ENCODE assay signal across 8 cellular contexts in genomic region chr20:48723308-48724264, GRCh38.
DNase-seq lines count a peak whose midpoint lies in the region; ATAC-seq and TF ChIP-seq lines count a peak whose summit lies in the region.

No MANE protein-coding gene starts in this region.

- H3K27ac ChIP-seq in adrenal gland: peak overlapping the region in 4 of 5 donors; percentile 22 to 82 (median 62)

- ATAC-seq in stimulated activated naive B cell treated with anti-CD40 and anti-IgM and Interleukin-4, amounts not matched to agents 10 μg/mL and 1 μg/mL and 100 μg/mL, for 72 hours (replicated peaks): no peak
- ATAC-seq in HG02678 (IDR thresholded peaks at IDR 0.05; ENCODE audit: unreplicated experiment) (no peak), GM21786 (IDR thresholded peaks at IDR 0.05; ENCODE audit: unreplicated experiment) (no peak)

- peaks cover 7% of the 10 kb centered on the region for H3K36me3 Mint-ChIP-seq in IgD-negative memory B cell
- peaks cover 40 to 69% of the 10 kb centered on the region in 2 donors for H3K36me3 Mint-ChIP-seq in stimulated activated naive B cell treated with anti-CD40 and anti-IgM and Interleukin-4, amounts not matched to agents 10 μg/mL and 1 μg/mL and 100 μg/mL, for 72 hours

- DNase-seq in adrenal gland: peak in 6 of 7 donors; percentile 23 to 74 (median 52)
- DNase-seq in iris pigment epithelial cell (ENCODE audit: low read depth): peak; percentile 15
- DNase-seq in stimulated activated naive B cell treated with anti-CD40 and anti-IgM and Interleukin-4, amounts not matched to agents 10 μg/mL and 1 μg/mL and 100 μg/mL, for 72 hours: no peak
- DNase-seq in T-helper 1 cell: no peak
- no peak for DNase-seq in stimulated activated CD8-positive, alpha-beta memory T cell treated with anti-CD3 and anti-CD28 coated beads, Interleukin-4, amount 100 ng/mL, for 48 hours

- WGBS in adrenal gland, 4 donors: 58 to 71% (median 66%) methylated on average over 22 to 29 of the region's 29 CpGs

- H3K4me1 ChIP-seq in adrenal gland (replicated peaks in 1 of 2): peaks cover 23 to 43% of the 10 kb centered on the region in 2 donors

- no peak for TF ChIP-seq POLR2A in adrenal gland (IDR thresholded peaks at IDR 0.05)

- H3K9me3 ChIP-seq in adrenal gland (replicated peaks in 1 of 3): no peaks in the 10 kb centered on the region

- no peaks in the 10 kb centered on the region for H3K9me3 Mint-ChIP-seq in IgD-negative memory B cell
- peaks cover 7 to 11% of the 10 kb centered on the region in 2 donors for H3K9me3 Mint-ChIP-seq in stimulated activated naive B cell treated with anti-CD40 and anti-IgM and Interleukin-4, amounts not matched to agents 10 μg/mL and 1 μg/mL and 100 μg/mL, for 72 hours

- H3K27me3 ChIP-seq in adrenal gland: no peaks in the 10 kb centered on the region

- intact Hi-C loops in adrenal gland (cut with DNase I): no loop called here

- peaks cover 57 to 67% (median 60%) of the 10 kb centered on the region in 3 donors for H3K4me1 Mint-ChIP-seq in IgD-negative memory B cell
- peaks cover 57 to 63% of the 10 kb centered on the region in 2 donors for H3K4me1 Mint-ChIP-seq in stimulated activated naive B cell treated with anti-CD40 and anti-IgM and Interleukin-4, amounts not matched to agents 10 μg/mL and 1 μg/mL and 100 μg/mL, for 72 hours

- H3K4me3 ChIP-seq in adrenal gland: no peak overlapping the region

- H3K36me3 ChIP-seq in adrenal gland (replicated peaks in 1 of 2): peaks cover 0 to 4% of the 10 kb centered on the region in 2 donors

- peak overlapping the region; percentile 68 to 96 (median 90) for H3K27ac Mint-ChIP-seq in IgD-negative memory B cell
- peak overlapping the region; percentile 93 for H3K27ac Mint-ChIP-seq in stimulated activated naive B cell treated with anti-CD40 and anti-IgM and Interleukin-4, amounts not matched to agents 10 μg/mL and 1 μg/mL and 100 μg/mL, for 72 hours

- peak overlapping the region in 3 of 4 donors; percentile 49 to 90 (median 60) for H3K4me3 Mint-ChIP-seq in IgD-negative memory B cell
- peak overlapping the region in 1 of 2 donors; percentile 13 for H3K4me3 Mint-ChIP-seq in stimulated activated naive B cell treated with anti-CD40 and anti-IgM and Interleukin-4, amounts not matched to agents 10 μg/mL and 1 μg/mL and 100 μg/mL, for 72 hours

- H3K27me3 Mint-ChIP-seq in IgD-negative memory B cell: no peaks in the 10 kb centered on the region
- no peaks in the 10 kb centered on the region for H3K27me3 Mint-ChIP-seq in stimulated activated naive B cell treated with anti-CD40 and anti-IgM and Interleukin-4, amounts not matched to agents 10 μg/mL and 1 μg/mL and 100 μg/mL, for 72 hours

- no peak for TF ChIP-seq CTCF in adrenal gland (IDR thresholded peaks at IDR 0.05)

Comparison
In these comparisons a context has a peak if more than half of its experiments do, and no peak if none do; other contexts are left out.
1. DNase-seq: peak in adrenal gland (6 of 7) and iris pigment epithelial cell (single experiment); none in stimulated activated naive B cell treated with anti-CD40 and anti-IgM and Interleukin-4, amounts not matched to agents 10 μg/mL and 1 μg/mL and 100 μg/mL, for 72 hours (single experiment), T-helper 1 cell (0 of 5) and stimulated activated CD8-positive, alpha-beta memory T cell treated with anti-CD3 and anti-CD28 coated beads, Interleukin-4, amount 100 ng/mL, for 48 hours (single experiment).